ENCODE assay signal across 37 cellular contexts in genomic region chr19:40220674-40221073, GRCh38. TPM values are rescaled to one million over a fixed set of nuclear protein-coding genes. Genes with fewer than 3 reads are reported as not detected.
"Had no signal": no experiment of that assay in that cellular context is flagged by ENCODE, and none has a peak within 500 bp of the region (broad histone marks: within the 10 kb centered on the region; RNA-seq: fewer than 3 reads in every experiment).

No MANE protein-coding gene starts in this region.

- DNase-seq: Karpas-422, Kasumi-1, MG63, MM.1S, MV-4-11, NCI-H1048, NCI-H1092, NCI-H1092 treated with DMSO at 0.1 percent for 48 hours, NCI-H1105, NCI-H1105 treated with DMSO at 0.1 percent for 48 hours, NCI-H1417, NCI-H1417 treated with DMSO at 0.1 percent for 48 hours, NCI-H1436, NCI-H1436 treated with DMSO at 0.1 percent for 48 hours, NCI-H146, NCI-H1694, NCI-H1694 treated with DMSO at 0.1 percent for 48 hours, NCI-H187, NCI-H187 treated with DMSO at 0.1 percent for 48 hours, NCI-H1930, NCI-H2029, NCI-H2029 treated with DMSO at 0.1 percent for 48 hours, NCI-H2081, NCI-H2081 treated with DMSO at 0.1 percent for 48 hours, NCI-H2107, NCI-H2171, NCI-H2171 treated with DMSO at 0.1 percent for 48 hours, NCI-H2227 treated with DMSO at 0.1 percent for 48 hours, NCI-H226, NCI-H446, NCI-H446 treated with DMSO at 0.1 percent for 48 hours, NCI-H510A, NCI-H510A treated with DMSO at 0.1 percent for 48 hours had no signal

- H3K4me3 ChIP-seq: MG63 had no signal

- H3K36me3 ChIP-seq: MG63 had no signal

RNA-seq across cellular contexts. Expression of gene TTC9B, which starts 2.5 kb away (rescaled TPM):
- total RNA-seq: LHCN-M2, M059J, MCF 10A, NCI-H460 had no signal

RNA-seq across cellular contexts. Expression of gene CCNP, which starts 5.8 kb away (rescaled TPM):
- total RNA-seq: LHCN-M2, M059J had no signal
